In genomic region chr6:11067348-11067747, GRCh38 we compare ENCODE assay signal across 1 cellular context.
TF ChIP-seq lines count a peak whose summit lies in the region.

No MANE protein-coding gene starts in this region.

TF ChIP-seq in HepG2, 621 proteins besides CTCF, POLR2A, EP300 and RAD21 (continued from another document):
- TF ChIP-seq ZNF710 (CRISPR knock-in tag; IDR thresholded peaks at IDR 0.05; ENCODE audit: borderline replicate concordance) (no peak), MBNL3 (CRISPR knock-in tag; conservative IDR thresholded peaks at IDR 0.05) (no peak), ATF7-NPFF (CRISPR knock-in tag; IDR thresholded peaks at IDR 0.05; ENCODE audit: low read depth) (no peak), KDM1A (CRISPR knock-in tag; IDR thresholded peaks at IDR 0.05) (no peak), GLI4 (CRISPR knock-in tag; IDR thresholded peaks at IDR 0.05; ENCODE audit: borderline replicate concordance) (no peak), ZNF891 (CRISPR knock-in tag; IDR thresholded peaks at IDR 0.05) (no peak), XBP1 (CRISPR knock-in tag; IDR thresholded peaks at IDR 0.05) (no peak), ZSCAN9 (CRISPR knock-in tag; IDR thresholded peaks at IDR 0.05; ENCODE audit: borderline replicate concordance) (0 out of 2 replicates have a peak, but pooled peaks have one; percentile 18), THAP7 (CRISPR knock-in tag; IDR thresholded peaks at IDR 0.05) (no peak), JUN (CRISPR knock-in tag; IDR thresholded peaks at IDR 0.05) (no peak), FOSL2 (CRISPR knock-in tag; IDR thresholded peaks at IDR 0.05) (peak; percentile 51; the same call in 1 of the 2 replicates), HNF4G (IDR thresholded peaks at IDR 0.05; ENCODE audit: borderline replicate concordance, low read depth, low read length) (peak; percentile 50; the same call in 1 of the 2 replicates), HNF4G (CRISPR knock-in tag; IDR thresholded peaks at IDR 0.05; ENCODE audit: borderline replicate concordance, low read depth) (no peak), ZKSCAN1 (IDR thresholded peaks at IDR 0.05; ENCODE audit: low read length) (no peak), DNMT1 (CRISPR knock-in tag; IDR thresholded peaks at IDR 0.05) (no peak), SAP130 (CRISPR knock-in tag; IDR thresholded peaks at IDR 0.05; ENCODE audit: low read depth) (no peak; the same call in 1 of the 2 replicates), HINFP (CRISPR knock-in tag; IDR thresholded peaks at IDR 0.05; ENCODE audit: low read depth) (no peak), NR2F1 (CRISPR knock-in tag; IDR thresholded peaks at IDR 0.05) (no peak), TBX2 (CRISPR knock-in tag; IDR thresholded peaks at IDR 0.05; ENCODE audit: borderline replicate concordance) (0 out of 2 replicates have a peak, but pooled peaks have one; percentile 10), ZBTB38 (CRISPR knock-in tag; IDR thresholded peaks at IDR 0.05) (no peak), ZNF790 (CRISPR knock-in tag; IDR thresholded peaks at IDR 0.05; ENCODE audit: borderline replicate concordance) (no peak), ZNF580 (CRISPR knock-in tag; IDR thresholded peaks at IDR 0.05; ENCODE audit: borderline replicate concordance, low read depth) (no peak)
- TF ChIP-seq, protein P1, sequence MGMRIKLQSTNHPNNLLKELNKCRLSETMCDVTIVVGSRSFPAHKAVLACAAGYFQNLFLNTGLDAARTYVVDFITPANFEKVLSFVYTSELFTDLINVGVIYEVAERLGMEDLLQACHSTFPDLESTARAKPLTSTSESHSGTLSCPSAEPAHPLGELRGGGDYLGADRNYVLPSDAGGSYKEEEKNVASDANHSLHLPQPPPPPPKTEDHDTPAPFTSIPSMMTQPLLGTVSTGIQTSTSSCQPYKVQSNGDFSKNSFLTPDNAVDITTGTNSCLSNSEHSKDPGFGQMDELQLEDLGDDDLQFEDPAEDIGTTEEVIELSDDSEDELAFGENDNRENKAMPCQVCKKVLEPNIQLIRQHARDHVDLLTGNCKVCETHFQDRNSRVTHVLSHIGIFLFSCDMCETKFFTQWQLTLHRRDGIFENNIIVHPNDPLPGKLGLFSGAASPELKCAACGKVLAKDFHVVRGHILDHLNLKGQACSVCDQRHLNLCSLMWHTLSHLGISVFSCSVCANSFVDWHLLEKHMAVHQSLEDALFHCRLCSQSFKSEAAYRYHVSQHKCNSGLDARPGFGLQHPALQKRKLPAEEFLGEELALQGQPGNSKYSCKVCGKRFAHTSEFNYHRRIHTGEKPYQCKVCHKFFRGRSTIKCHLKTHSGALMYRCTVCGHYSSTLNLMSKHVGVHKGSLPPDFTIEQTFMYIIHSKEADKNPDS (CRISPR knock-in tag; IDR thresholded peaks at IDR 0.05), result no peak
- TF ChIP-seq, protein P2, sequence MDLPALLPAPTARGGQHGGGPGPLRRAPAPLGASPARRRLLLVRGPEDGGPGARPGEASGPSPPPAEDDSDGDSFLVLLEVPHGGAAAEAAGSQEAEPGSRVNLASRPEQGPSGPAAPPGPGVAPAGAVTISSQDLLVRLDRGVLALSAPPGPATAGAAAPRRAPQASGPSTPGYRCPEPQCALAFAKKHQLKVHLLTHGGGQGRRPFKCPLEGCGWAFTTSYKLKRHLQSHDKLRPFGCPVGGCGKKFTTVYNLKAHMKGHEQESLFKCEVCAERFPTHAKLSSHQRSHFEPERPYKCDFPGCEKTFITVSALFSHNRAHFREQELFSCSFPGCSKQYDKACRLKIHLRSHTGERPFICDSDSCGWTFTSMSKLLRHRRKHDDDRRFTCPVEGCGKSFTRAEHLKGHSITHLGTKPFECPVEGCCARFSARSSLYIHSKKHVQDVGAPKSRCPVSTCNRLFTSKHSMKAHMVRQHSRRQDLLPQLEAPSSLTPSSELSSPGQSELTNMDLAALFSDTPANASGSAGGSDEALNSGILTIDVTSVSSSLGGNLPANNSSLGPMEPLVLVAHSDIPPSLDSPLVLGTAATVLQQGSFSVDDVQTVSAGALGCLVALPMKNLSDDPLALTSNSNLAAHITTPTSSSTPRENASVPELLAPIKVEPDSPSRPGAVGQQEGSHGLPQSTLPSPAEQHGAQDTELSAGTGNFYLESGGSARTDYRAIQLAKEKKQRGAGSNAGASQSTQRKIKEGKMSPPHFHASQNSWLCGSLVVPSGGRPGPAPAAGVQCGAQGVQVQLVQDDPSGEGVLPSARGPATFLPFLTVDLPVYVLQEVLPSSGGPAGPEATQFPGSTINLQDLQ (CRISPR knock-in tag; IDR thresholded peaks at IDR 0.05), result no peak
